Comparison of ENCODE assay signal across 24 cellular contexts in the genomic region with DNA sequence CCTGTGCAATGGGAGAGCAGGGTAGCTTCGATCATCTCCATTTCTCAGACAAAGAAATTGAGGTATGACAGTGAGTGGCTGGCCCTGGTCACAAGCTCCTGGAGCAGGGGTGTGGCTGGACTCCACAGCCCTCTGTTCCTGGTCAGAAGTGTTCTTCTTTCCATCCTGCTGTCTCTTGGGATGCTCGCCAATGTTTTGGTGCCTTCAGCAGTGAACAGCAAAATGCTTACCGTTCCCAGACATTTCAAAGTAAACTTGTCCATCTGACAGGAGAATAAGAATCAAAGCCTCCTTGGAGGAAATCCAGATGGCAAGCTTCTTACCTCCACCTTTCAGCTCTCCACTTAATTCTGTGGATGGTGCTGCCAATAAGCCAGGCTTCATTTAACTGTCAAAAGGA.
A peak's percentile ranks its signal among the peaks of the same experiment; 100 is the strongest.
DNase-seq lines count a peak whose midpoint lies in the region; ATAC-seq, FAIRE-seq and TF ChIP-seq lines count a peak whose summit lies in the region.
"Had no signal": no experiment of that assay in that cellular context is flagged by ENCODE, and none has a peak within 500 bp of the region (broad histone marks: within the 10 kb centered on the region; RNA-seq: fewer than 3 reads in every experiment).

No MANE protein-coding gene starts in this region.

- H3K4me1 ChIP-seq in GM23338 (ENCODE audit: insufficient read depth): no peaks in the 10 kb centered on the region
- H3K4me1 ChIP-seq: A549; BE2C; BLaER1 treated with 17β-estradiol and CSF1 and Interleukin-3, amounts not matched to agents 10 nM and 100 nM had no signal

- H2AFZ ChIP-seq in GM23338: peak overlapping the region; percentile 63; the same call in 1 of the 2 replicates

- no peaks in the 10 kb centered on the region; the same call in 2 of the 3 replicates for H3K9me3 Mint-ChIP-seq in GM23338
- H3K9me3 Mint-ChIP-seq: CD4-positive, alpha-beta T cell had no signal

- no peaks in the 10 kb centered on the region for H3F3A ChIP-seq in GM23338 (replicated peaks; ENCODE audit: low read depth)

- no peak overlapping the region for H3K27ac ChIP-seq in GM23338 (ENCODE audit: low read depth)
- H3K27ac ChIP-seq: A549; BLaER1 treated with 17β-estradiol and CSF1 and Interleukin-3, amounts not matched to agents 10 nM and 100 nM had no signal

- no peak overlapping the region for H3K4me2 ChIP-seq in GM23338
- H3K4me2 ChIP-seq: A549; BLaER1 treated with 17β-estradiol and CSF1 and Interleukin-3, amounts not matched to agents 10 nM and 100 nM had no signal

- no peak overlapping the region for H3K27ac Mint-ChIP-seq in GM23338
- H3K27ac Mint-ChIP-seq: CD14-positive monocyte; CD4-positive, alpha-beta T cell had no signal

- ATAC-seq in GM23338 (no peak), HG02763 (IDR thresholded peaks at IDR 0.05; ENCODE audit: unreplicated experiment) (no peak)
- ATAC-seq: A549 had no signal

- FAIRE-seq in urothelium cell line (lab: Jason Lieb, UNC): no peak
- FAIRE-seq: A549, GM12891, GM18507 had no signal

- no peaks in the 10 kb centered on the region for H3K79me2 ChIP-seq in GM23338 (replicated peaks; ENCODE audit: insufficient read depth)

- TF ChIP-seq CTCF in GM23338 (conservative IDR thresholded peaks at IDR 0.05; ENCODE audit: low read depth in 2 of 2): no peak

- H3K36me3 Mint-ChIP-seq in GM23338 (ENCODE audit: low read depth): no peaks in the 10 kb centered on the region
- H3K36me3 Mint-ChIP-seq: CD14-positive monocyte; CD8-positive, alpha-beta memory T cell had no signal

- no peaks in the 10 kb centered on the region for H4K20me1 ChIP-seq in GM23338 (replicated peaks; ENCODE audit: insufficient read depth)
- H4K20me1 ChIP-seq: BLaER1 treated with 17β-estradiol and CSF1 and Interleukin-3, amounts not matched to agents 10 nM and 100 nM had no signal

- DNase-seq in DMS 273 (lab: John Stamatoyannopoulos, UW; ENCODE audit: unreplicated experiment) (peak; percentile 58), DMS 273 treated with DMSO at 0.1 percent for 48 hours (lab: John Stamatoyannopoulos, UW) (no peak), GM23338 (ENCODE audit: low spot score) (no peak), cerebellar cortex (ENCODE audit: low spot score) (peak; percentile 17), SW 1271 (lab: John Stamatoyannopoulos, UW) (no peak), urothelium cell line (ENCODE audit: low spot score) (no peak)
- DNase-seq: 8988T; ACHN; AML-193; BE2C; CD4-positive, alpha-beta T cell; CD8-positive, alpha-beta memory T cell; DMS79; EL; GF-D8; GOT3; H7; HCEC 1CT had no signal

- no peaks in the 10 kb centered on the region for H3K27me3 Mint-ChIP-seq in GM23338 (ENCODE audit: insufficient read depth, low read depth, poor library complexity)
- H3K27me3 Mint-ChIP-seq: CD4-positive, alpha-beta T cell had no signal

- peaks cover 2% of the 10 kb centered on the region for H3K4me1 Mint-ChIP-seq in GM23338
- H3K4me1 Mint-ChIP-seq: CD14-positive monocyte; CD8-positive, alpha-beta memory T cell had no signal

- H3K4me3 Mint-ChIP-seq in GM23338: no peak overlapping the region
- H3K4me3 Mint-ChIP-seq: CD14-positive monocyte; CD4-positive, alpha-beta T cell; CD8-positive, alpha-beta memory T cell had no signal

- H3K9me2 ChIP-seq in GM23338 (ENCODE audit: insufficient read depth): 0 out of 2 replicates have a peak, but pooled peaks cover 10% of the 10 kb centered on the region

- no peak overlapping the region for H3K4me3 ChIP-seq in GM23338
- H3K4me3 ChIP-seq: A549; BLaER1 treated with 17β-estradiol and CSF1 and Interleukin-3, amounts not matched to agents 10 nM and 100 nM had no signal

- H3K36me3 ChIP-seq in GM23338 (ENCODE audit: insufficient read depth): no peaks in the 10 kb centered on the region
- H3K36me3 ChIP-seq: BE2C; BLaER1 treated with 17β-estradiol and CSF1 and Interleukin-3, amounts not matched to agents 10 nM and 100 nM had no signal

- H3K27me3 ChIP-seq in GM23338 (ENCODE audit: insufficient read depth): no peaks in the 10 kb centered on the region
- H3K27me3 ChIP-seq: BE2C; BLaER1 treated with 17β-estradiol and CSF1 and Interleukin-3, amounts not matched to agents 10 nM and 100 nM had no signal

TF ChIP-seq in GM23338, 12 proteins besides CTCF, POLR2A, EP300 and RAD21 (continues in another document):
- TF ChIP-seq STAT1 (IDR thresholded peaks at IDR 0.05; ENCODE audit: unreplicated experiment) (no peak), JUNB (IDR thresholded peaks at IDR 0.05; ENCODE audit: unreplicated experiment) (no peak), EZH2 (IDR thresholded peaks at IDR 0.05; ENCODE audit: low read depth, unreplicated experiment) (no peak), ETS1 (IDR thresholded peaks at IDR 0.05) (no peak), POLR2AphosphoS5 (IDR thresholded peaks at IDR 0.05; ENCODE audit: low read depth) (no peak), NANOG (IDR thresholded peaks at IDR 0.05; ENCODE audit: borderline replicate concordance) (no peak), EZH2phosphoT487 (IDR thresholded peaks at IDR 0.05; ENCODE audit: unreplicated experiment) (no peak), ZNF114 (CRISPR knock-in tag; IDR thresholded peaks at IDR 0.05) (no peak)
- TF ChIP-seq, protein P1, sequence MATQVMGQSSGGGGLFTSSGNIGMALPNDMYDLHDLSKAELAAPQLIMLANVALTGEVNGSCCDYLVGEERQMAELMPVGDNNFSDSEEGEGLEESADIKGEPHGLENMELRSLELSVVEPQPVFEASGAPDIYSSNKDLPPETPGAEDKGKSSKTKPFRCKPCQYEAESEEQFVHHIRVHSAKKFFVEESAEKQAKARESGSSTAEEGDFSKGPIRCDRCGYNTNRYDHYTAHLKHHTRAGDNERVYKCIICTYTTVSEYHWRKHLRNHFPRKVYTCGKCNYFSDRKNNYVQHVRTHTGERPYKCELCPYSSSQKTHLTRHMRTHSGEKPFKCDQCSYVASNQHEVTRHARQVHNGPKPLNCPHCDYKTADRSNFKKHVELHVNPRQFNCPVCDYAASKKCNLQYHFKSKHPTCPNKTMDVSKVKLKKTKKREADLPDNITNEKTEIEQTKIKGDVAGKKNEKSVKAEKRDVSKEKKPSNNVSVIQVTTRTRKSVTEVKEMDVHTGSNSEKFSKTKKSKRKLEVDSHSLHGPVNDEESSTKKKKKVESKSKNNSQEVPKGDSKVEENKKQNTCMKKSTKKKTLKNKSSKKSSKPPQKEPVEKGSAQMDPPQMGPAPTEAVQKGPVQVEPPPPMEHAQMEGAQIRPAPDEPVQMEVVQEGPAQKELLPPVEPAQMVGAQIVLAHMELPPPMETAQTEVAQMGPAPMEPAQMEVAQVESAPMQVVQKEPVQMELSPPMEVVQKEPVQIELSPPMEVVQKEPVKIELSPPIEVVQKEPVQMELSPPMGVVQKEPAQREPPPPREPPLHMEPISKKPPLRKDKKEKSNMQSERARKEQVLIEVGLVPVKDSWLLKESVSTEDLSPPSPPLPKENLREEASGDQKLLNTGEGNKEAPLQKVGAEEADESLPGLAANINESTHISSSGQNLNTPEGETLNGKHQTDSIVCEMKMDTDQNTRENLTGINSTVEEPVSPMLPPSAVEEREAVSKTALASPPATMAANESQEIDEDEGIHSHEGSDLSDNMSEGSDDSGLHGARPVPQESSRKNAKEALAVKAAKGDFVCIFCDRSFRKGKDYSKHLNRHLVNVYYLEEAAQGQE (IDR thresholded peaks at IDR 0.05; ENCODE audit: unreplicated experiment): no peak

Comparison
In these comparisons a context has a peak if more than half of its experiments do, and no peak if none do; other contexts are left out.
1. DNase-seq: peak in DMS 273 (single experiment) and cerebellar cortex (single experiment); none in DMS 273 treated with DMSO at 0.1 percent for 48 hours (single experiment), GM23338 (single experiment), SW 1271 (0 of 2) and urothelium cell line (single experiment).